28 cellular contexts compared by ENCODE assay signal in genomic region chr2:120299024-120299423, GRCh38. TPM values are rescaled to one million over a fixed set of nuclear protein-coding genes. Genes with fewer than 3 reads are reported as not detected.
"Had no signal": no experiment of that assay in that cellular context is flagged by ENCODE, and none has a peak within 500 bp of the region (broad histone marks: within the 10 kb centered on the region; RNA-seq: fewer than 3 reads in every experiment).

No MANE protein-coding gene starts in this region.

- H3K9me3 ChIP-seq: SK-N-SH had no signal

- H3K36me3 ChIP-seq: WERI-Rb-1 had no signal

- H3K27ac ChIP-seq: cardiac muscle cell, KMS-11, WERI-Rb-1 had no signal

- H3K27me3 ChIP-seq: brain microvascular endothelial cell, cardiac muscle cell had no signal

- H3K4me1 Mint-ChIP-seq: activated CD4-positive, alpha-beta T cell treated with anti-CD3 and anti-CD28 coated beads for 36 hours had no signal

- H3K4me3 Mint-ChIP-seq: activated CD4-positive, alpha-beta T cell treated with anti-CD3 and anti-CD28 coated beads for 36 hours; activated CD8-positive, alpha-beta T cell treated with anti-CD3 and anti-CD28 coated beads, Interleukin-2, amount 10 ng/mL, durations not matched to agents 7 days and 5 days; activated naive CD4-positive, alpha-beta T cell treated with anti-CD3 and anti-CD28 coated beads for 36 hours; activated naive CD8-positive, alpha-beta T cell had no signal

- H3K9me3 Mint-ChIP-seq: activated naive CD4-positive, alpha-beta T cell treated with anti-CD3 and anti-CD28 coated beads for 36 hours had no signal

- H3K27me3 Mint-ChIP-seq: activated CD4-positive, alpha-beta T cell treated with anti-CD3 and anti-CD28 coated beads for 36 hours; activated naive CD8-positive, alpha-beta T cell had no signal

- H3K4me2 ChIP-seq: KMS-11, SK-N-SH had no signal

- ATAC-seq: activated CD4-positive, alpha-beta T cell treated with anti-CD3 and anti-CD28 coated beads for 36 hours; activated CD8-positive, alpha-beta T cell treated with anti-CD3 and anti-CD28 coated beads, Interleukin-2, amount 10 ng/mL, durations not matched to agents 7 days and 5 days; Panc1; Right ventricle myocardium inferior had no signal

- DNase-seq: activated CD4-positive, alpha-beta T cell treated with anti-CD3 and anti-CD28 coated beads for 36 hours; activated CD4-positive, alpha-beta T cell treated with anti-CD3 and anti-CD28 coated beads, Interleukin-2, amount 50 U/mL, for 4 hours; activated CD8-positive, alpha-beta memory T cell treated with anti-CD3 and anti-CD28 coated beads, Interleukin-2, amount 50 U/mL, for 48 hours; activated CD8-positive, alpha-beta T cell treated with anti-CD3 and anti-CD28 coated beads, Interleukin-2, amount 10 ng/mL, durations not matched to agents 7 days and 5 days; activated gamma-delta T cell; activated naive CD4-positive, alpha-beta T cell treated with anti-CD3 and anti-CD28 coated beads for 36 hours; activated T-cell treated with anti-CD3 and anti-CD28 coated beads, Interleukin-2, amount 50 U/mL, for 1 hour; amygdala; NCI-H1092; NCI-H1417 treated with DMSO at 0.1 percent for 48 hours; NCI-H1694 treated with DMSO at 0.1 percent for 48 hours; NCI-H2029 treated with DMSO at 0.1 percent for 48 hours; NCI-H345; NCI-H510A; NCI-H526 treated with DMSO at 0.1 percent for 48 hours; NK-92 treated with Interleukin-12 subunit alpha and Interleukin-12 subunit beta, amount 100 ng/mL, for 24 hours; OCI-M1; RPMI8226; SK-N-SH; T-helper 1 cell; WERI-Rb-1 had no signal

- H3K4me3 ChIP-seq: cardiac muscle cell had no signal

- H3K9ac ChIP-seq: KMS-11, SK-N-SH had no signal

- H3K27ac Mint-ChIP-seq: activated naive CD4-positive, alpha-beta T cell treated with anti-CD3 and anti-CD28 coated beads for 36 hours; activated naive CD8-positive, alpha-beta T cell had no signal

RNA-seq across cellular contexts. Expression of gene INHBB, which starts 46.9 kb away (rescaled TPM):
- total RNA-seq: activated CD4-positive, alpha-beta T cell treated with anti-CD3 and anti-CD28 coated beads for 36 hours; activated CD8-positive, alpha-beta T cell treated with anti-CD3 and anti-CD28 coated beads, Interleukin-2, amount 10 ng/mL, durations not matched to agents 7 days and 5 days; activated naive CD4-positive, alpha-beta T cell treated with anti-CD3 and anti-CD28 coated beads for 36 hours; cardiac muscle cell; T-helper 2 cell treated with Interferon-gamma antibody and Interleukin-4, amounts not matched to agents 100 ng/mL and 5 ng/mL, for 36 hours had no signal
- polyA plus RNA-seq: cardiac muscle cell had no signal
